ENCODE assay signal across 9 cellular contexts in the genomic region with DNA sequence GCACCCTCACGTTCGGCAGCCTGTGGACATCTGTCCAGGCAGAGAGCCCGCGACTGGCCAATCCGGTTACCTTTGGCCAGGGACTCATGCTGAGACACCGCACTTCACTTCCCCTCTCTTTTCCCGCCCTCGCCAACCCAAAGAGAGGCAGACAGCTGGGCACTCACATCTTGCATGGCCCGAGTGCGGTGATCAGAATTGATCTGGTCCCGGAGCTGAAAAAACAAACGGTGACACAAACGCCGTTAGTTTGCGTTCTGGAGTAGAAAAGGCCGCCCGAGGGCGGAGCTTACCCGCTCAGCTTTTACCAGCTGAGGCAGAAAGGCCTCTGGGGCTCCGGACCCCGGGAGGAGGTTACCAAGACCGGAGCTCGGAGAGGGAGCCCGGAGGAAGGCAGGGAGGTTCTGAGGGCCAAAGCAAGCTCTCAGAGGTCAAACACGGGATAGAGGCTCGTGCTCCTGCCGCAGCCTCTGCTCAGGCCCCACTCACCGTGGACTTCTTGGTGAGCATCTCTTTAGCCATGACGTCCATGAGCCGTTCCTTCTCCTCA. TPM values are rescaled to one million over a fixed set of nuclear protein-coding genes. Genes with fewer than 3 reads are reported as not detected.
DNase-seq lines count a peak whose midpoint lies in the region; ATAC-seq and TF ChIP-seq lines count a peak whose summit lies in the region.
"Had no signal": no experiment of that assay in that cellular context is flagged by ENCODE, and none has a peak within 500 bp of the region (broad histone marks: within the 10 kb centered on the region; RNA-seq: fewer than 3 reads in every experiment).

No MANE protein-coding gene starts in this region.

- intact Hi-C loops in adrenal gland (cut with DNase I), result loop anchor here in 1 of 2 donors (5.0 kb wide), 1 partner anchor 33 kb away; no protein-coding TSS in a partner anchor

- peak overlapping the region; percentile 40 for H3K4me2 ChIP-seq in OCI-LY3 (ENCODE audit: low read length)

- peaks cover 15% of the 10 kb centered on the region for H3K36me3 ChIP-seq in OCI-LY3 (replicated peaks; ENCODE audit: low read depth, low read length)
- H3K36me3 ChIP-seq in adrenal gland (replicated peaks in 1 of 2), result peaks cover 0 to 33% of the 10 kb centered on the region in 2 donors
- peaks cover 6% of the 10 kb centered on the region for H3K36me3 ChIP-seq in iPS DF 6.9 (ENCODE audit: control insufficient read depth, insufficient read depth, low read length)
- peaks cover 24 to 31% (median 26%) of the 10 kb centered on the region in 3 donors for H3K36me3 ChIP-seq in skeletal muscle tissue (ENCODE audit: control insufficient read depth in 3 of 3, insufficient read depth in 3 of 3, low read length in 3 of 3)

- no peak for TF ChIP-seq POLR2A in adrenal gland (IDR thresholded peaks at IDR 0.05)

- H2AFZ ChIP-seq in OCI-LY3 (ENCODE audit: low read depth, low read length), result no peak overlapping the region

- TF ChIP-seq CTCF in OCI-LY3 (IDR thresholded peaks at IDR 0.05; ENCODE audit: low read depth, low read length) (no peak), adrenal gland (IDR thresholded peaks at IDR 0.05) (no peak)

- DNase-seq in activated T-cell treated with anti-CD3 and anti-CD28 coated beads for 1 hour (ENCODE audit: low read depth) (peak; percentile 22), adrenal gland (peak in 6 of 7 donors; percentile 51 to 73 (median 58)), iPS DF 6.9 (ENCODE audit: low read depth, low spot score) (no peak), DMS 273 (lab: John Stamatoyannopoulos, UW; ENCODE audit: unreplicated experiment) (no peak)
- no peak for DNase-seq in activated T-cell treated with anti-CD3 and anti-CD28 coated beads, Interleukin-2, amount 50 U/mL, for 1 hour

- H3K27ac ChIP-seq in OCI-LY3 (ENCODE audit: low read length) (peak overlapping the region; percentile 74), adrenal gland (peak overlapping the region; percentile 36 to 80 (median 54)), iPS DF 6.9 (ENCODE audit: low read length) (no peak overlapping the region), skeletal muscle tissue (ENCODE audit: low read depth, low read length) (peak overlapping the region; percentile 84)

- H3K4me1 ChIP-seq in OCI-LY3 (ENCODE audit: low read length) (peaks cover 7% of the 10 kb centered on the region), adrenal gland (replicated peaks in 1 of 2) (peaks cover 9 to 15% of the 10 kb centered on the region in 2 donors), iPS DF 6.9 (ENCODE audit: control insufficient read depth, insufficient read depth, low read length) (no peaks in the 10 kb centered on the region), skeletal muscle tissue (ENCODE audit: control insufficient read depth in 3 of 3, insufficient read depth in 3 of 3, low read length in 3 of 3) (peaks cover 7 to 29% (median 9%) of the 10 kb centered on the region in 3 donors)

- H3K27me3 ChIP-seq in OCI-LY3 (ENCODE audit: low read depth, low read length) (no peaks in the 10 kb centered on the region), adrenal gland (no peaks in the 10 kb centered on the region), iPS DF 6.9 (ENCODE audit: control insufficient read depth, insufficient read depth, low read length) (no peaks in the 10 kb centered on the region), skeletal muscle tissue (ENCODE audit: control insufficient read depth in 3 of 3, insufficient read depth in 3 of 3, low read length in 3 of 3) (no peaks in the 10 kb centered on the region)

- H3K79me2 ChIP-seq in OCI-LY3 (ENCODE audit: low read length), result peaks cover 30% of the 10 kb centered on the region

- no peaks in the 10 kb centered on the region for H4K20me1 ChIP-seq in OCI-LY3 (ENCODE audit: insufficient read depth, low read length)

- no peaks in the 10 kb centered on the region for H3K9me3 ChIP-seq in OCI-LY3 (ENCODE audit: insufficient read depth, low read length)
- H3K9me3 ChIP-seq in adrenal gland (replicated peaks in 1 of 3), result no peaks in the 10 kb centered on the region
- H3K9me3 ChIP-seq in iPS DF 6.9 (ENCODE audit: control insufficient read depth, insufficient read depth, low read length), result no peaks in the 10 kb centered on the region
- no peaks in the 10 kb centered on the region for H3K9me3 ChIP-seq in skeletal muscle tissue (ENCODE audit: control insufficient read depth in 3 of 3, low read length in 3 of 3)

- H3K9ac ChIP-seq in OCI-LY3 (ENCODE audit: low read length), result peak overlapping the region; percentile 90
- peak overlapping the region; percentile 87 to 97 (median 95) for H3K9ac ChIP-seq in skeletal muscle tissue (ENCODE audit: low read depth in 1 of 3, low read length in 3 of 3)

- H3K4me3 ChIP-seq in OCI-LY3 (ENCODE audit: low read length) (peak overlapping the region; percentile 88), adrenal gland (peak overlapping the region; percentile 42 to 88 (median 59)), iPS DF 6.9 (ENCODE audit: low read length) (peak overlapping the region; percentile 76), skeletal muscle tissue (ENCODE audit: low read length in 3 of 3) (peak overlapping the region; percentile 92 to 99 (median 98))

- peak; percentile 18 for ATAC-seq in HG02852 (IDR thresholded peaks at IDR 0.05; ENCODE audit: unreplicated experiment)

- 0 to 1% (median 1%) methylated on average over 23 to 30 of the region's 30 CpGs for WGBS in adrenal gland, 4 donors
- WGBS in iPS DF 6.9 (ENCODE audit: insufficient coverage, insufficient read length), result no CpG with 5 or more reads among the region's 30 CpGs

RNA-seq across cellular contexts. Expression of a gene that starts 0.4 kb away (rescaled TPM):
- total RNA-seq in adrenal gland (10 to 100 TPM; 30.1 to 95.9 (median 40.8) TPM), skeletal muscle tissue (53.2 TPM)
- 10 to 100 TPM; 24.3 to 78.5 (median 28.2) TPM for polyA plus RNA-seq in adrenal gland

RNA-seq across cellular contexts. Expression of a gene that starts 15.9 kb away (rescaled TPM):
- total RNA-seq in adrenal gland, result 10 to 100 TPM; 14.5 to 47.6 (median 23.2) TPM
- polyA plus RNA-seq in adrenal gland, result 10 to 100 TPM in 2 of 3 donors, 1 to 10 TPM in 1; 8.6 to 39.5 (median 31.5) TPM
- 58.5 TPM for total RNA-seq in skeletal muscle tissue

RNA-seq across cellular contexts. Expression of a gene that starts 23.1 kb away (rescaled TPM):
- total RNA-seq in adrenal gland (10 to 100 TPM; 25.8 to 71.9 (median 37.4) TPM), skeletal muscle tissue (61.1 TPM)
- polyA plus RNA-seq in adrenal gland, result 100 to 1,000 TPM in 1 of 3 donors, 10 to 100 TPM in 2; 16.0 to 133 (median 26.5) TPM

RNA-seq across cellular contexts. Expression of a gene that starts 42.6 kb away (rescaled TPM):
- 10 to 100 TPM; 11.6 to 32.3 (median 24.0) TPM for total RNA-seq in adrenal gland
- 10 to 100 TPM; 10.4 to 15.7 (median 11.3) TPM for polyA plus RNA-seq in adrenal gland
- 9.4 TPM for total RNA-seq in skeletal muscle tissue

RNA-seq across cellular contexts. Expression of a gene that starts 57.1 kb away (rescaled TPM):
- total RNA-seq in adrenal gland (1 to 10 TPM; 1.6 to 6.9 (median 3.0) TPM), skeletal muscle tissue (0.52 TPM)
- under 1 TPM; 0.05 to 0.40 (median 0.16) TPM for polyA plus RNA-seq in adrenal gland
- total RNA-seq: pulmonary artery endothelial cell had no signal

Comparison
In these comparisons a context has a peak if more than half of its experiments do, and no peak if none do; other contexts are left out.
1. DNase-seq: peak in activated T-cell treated with anti-CD3 and anti-CD28 coated beads for 1 hour (single experiment) and adrenal gland (6 of 7); none in activated T-cell treated with anti-CD3 and anti-CD28 coated beads, Interleukin-2, amount 50 U/mL, for 1 hour (single experiment), iPS DF 6.9 (single experiment) and DMS 273 (single experiment).
2. Peak in every context shown above with its lines, with median percentiles within 50 percentile points of each other: H3K4me3 ChIP-seq.